ENCODE assay signal across 28 cellular contexts in the genomic region with DNA sequence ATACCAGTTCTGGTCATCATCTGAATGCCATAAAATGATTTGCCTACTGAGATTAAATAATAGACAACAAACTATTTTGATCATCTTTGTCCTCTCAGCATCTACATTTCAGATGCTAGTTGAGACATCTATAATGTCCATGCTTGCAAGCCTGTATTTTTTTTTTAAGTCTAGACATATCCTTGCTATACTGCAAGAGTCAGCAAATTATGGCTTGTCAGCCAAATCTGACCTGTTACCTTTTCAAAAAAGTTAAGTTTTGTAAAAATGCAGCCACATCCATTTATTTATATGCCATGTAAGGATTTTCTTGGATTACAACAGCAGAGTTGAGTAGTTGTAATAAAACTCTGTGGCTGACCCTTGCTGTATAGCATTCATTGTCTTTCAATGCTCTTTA.
"Had no signal": no experiment of that assay in that cellular context is flagged by ENCODE, and none has a peak within 500 bp of the region (broad histone marks: within the 10 kb centered on the region; RNA-seq: fewer than 3 reads in every experiment).

No MANE protein-coding gene starts in this region.

- H3K4me3 ChIP-seq: colonic mucosa, coronary artery, dorsolateral prefrontal cortex, esophagus muscularis mucosa, esophagus squamous epithelium, gastrocnemius medialis, gastroesophageal sphincter, heart left ventricle, heart right ventricle had no signal

- H3K9me3 ChIP-seq: colonic mucosa, esophagus muscularis mucosa, esophagus squamous epithelium, gastrocnemius medialis, gastroesophageal sphincter had no signal

- H3K36me3 ChIP-seq: colonic mucosa, esophagus muscularis mucosa, esophagus squamous epithelium, gastrocnemius medialis, gastroesophageal sphincter, heart left ventricle, heart right ventricle had no signal

- ATAC-seq: effector memory CD8-positive, alpha-beta T cell; esophagus mucosa; foreskin keratinocyte; gastrocnemius medialis; gastroesophageal sphincter; heart left ventricle; heart right ventricle had no signal

- H3K27me3 ChIP-seq: colonic mucosa, dorsolateral prefrontal cortex, esophagus muscularis mucosa, esophagus squamous epithelium, foreskin keratinocyte, gastrocnemius medialis, gastroesophageal sphincter, heart left ventricle, heart right ventricle had no signal

- FAIRE-seq: colon, endometrium, endothelial cell of umbilical vein, frontal cortex had no signal

- H3K27ac ChIP-seq: colonic mucosa, coronary artery, dorsolateral prefrontal cortex, epithelial cell of prostate, esophagus muscularis mucosa, esophagus squamous epithelium, foreskin keratinocyte, gastrocnemius medialis, gastroesophageal sphincter, heart left ventricle, heart right ventricle had no signal

- H3K4me1 ChIP-seq: colonic mucosa, esophagus muscularis mucosa, esophagus squamous epithelium, foreskin keratinocyte, gastrocnemius medialis, gastroesophageal sphincter, heart left ventricle, heart right ventricle had no signal

- DNase-seq: colonic mucosa; cortex of kidney; dermis blood vessel endothelial cell; dorsolateral prefrontal cortex; effector CD4-positive, alpha-beta T cell; effector CD8-positive, alpha-beta T cell; effector memory CD4-positive, alpha-beta T cell; effector memory CD8-positive, alpha-beta T cell; endodermal cell; erythroblast; esophagus squamous epithelium; foreskin fibroblast; foreskin keratinocyte; foreskin melanocyte; gastrocnemius medialis; glutamatergic neuron; head of caudate nucleus; heart left ventricle; heart right ventricle had no signal
